Comparison of ENCODE assay signal across 8 cellular contexts in genomic region chr7:101085000-101085948, GRCh38. TPM values are rescaled to one million over a fixed set of nuclear protein-coding genes. Genes with fewer than 3 reads are reported as not detected.
DNase-seq lines count a peak whose midpoint lies in the region; ATAC-seq and TF ChIP-seq lines count a peak whose summit lies in the region.

TRIM56 (plus strand) TSS chr7:101085481; CDS start chr7:101087313, 1,832 bp downstream.

- no peaks in the 10 kb centered on the region for H3K9me3 Mint-ChIP-seq in activated CD4-positive, alpha-beta T cell treated with anti-CD3 and anti-CD28 coated beads, Interleukin-2, amount 10 ng/mL, durations not matched to agents 24 days and 14 days

- H3K27ac Mint-ChIP-seq in activated CD4-positive, alpha-beta T cell treated with anti-CD3 and anti-CD28 coated beads, Interleukin-2, amount 10 ng/mL, durations not matched to agents 24 days and 14 days: peak within 1 kb of the TSS; percentile 99

- peak within 1 kb of the TSS; percentile 49 to 86 for H3K4me3 ChIP-seq in left lung

- TF ChIP-seq CTCF in left lung (IDR thresholded peaks at IDR 0.05): no peak

- H3K4me1 ChIP-seq in left lung: peaks cover 9 to 52% of the 10 kb centered on the region in 2 donors

- intact Hi-C loops in activated CD4-positive, alpha-beta T cell treated with anti-CD3 and anti-CD28 coated beads, Interleukin-2, amount 10 ng/mL, durations not matched to agents 24 days and 14 days (cut with micrococcal nuclease): loop anchor here (1.0 kb wide), 1 partner anchor 53 kb away; no protein-coding TSS in a partner anchor
- intact Hi-C loops in left lung (cut with DNase I): loop anchor here in 1 of 2 donors (10.0 kb wide), 1 partner anchor 50 kb away; no protein-coding TSS in a partner anchor

- H3K36me3 ChIP-seq in left lung: peaks cover 0 to 33% of the 10 kb centered on the region in 2 donors

- DNase-seq in 8988T: peak; percentile 75
- peak; percentile 86 for DNase-seq in NCI-H226
- DNase-seq in activated CD4-positive, alpha-beta T cell treated with anti-CD3 and anti-CD28 coated beads, Interleukin-2, amount 10 ng/mL, durations not matched to agents 24 days and 14 days: peak; percentile 94
- DNase-seq in dedifferentiated amniotic fluid mesenchymal stem cell (ENCODE audit: extremely low spot score): peak; percentile 77
- peak; percentile 91 to 96 for DNase-seq in left lung
- peak; percentile 71 for DNase-seq in stimulated activated CD4-positive, alpha-beta T cell treated with anti-CD3 and anti-CD28 coated beads, Interleukin-4, amount 100 ng/mL, for 1 hour

- H3K4me1 Mint-ChIP-seq in activated CD4-positive, alpha-beta T cell treated with anti-CD3 and anti-CD28 coated beads, Interleukin-2, amount 10 ng/mL, durations not matched to agents 24 days and 14 days: peaks cover 26% of the 10 kb centered on the region

- ATAC-seq in GM18861 (IDR thresholded peaks at IDR 0.05; ENCODE audit: unreplicated experiment) (peak; percentile 86), HG03066 (IDR thresholded peaks at IDR 0.05; ENCODE audit: low read depth, unreplicated experiment) (peak; percentile 90), left lung (peak; percentile 96)

- no peaks in the 10 kb centered on the region for H3K27me3 ChIP-seq in left lung

- H3K27ac ChIP-seq in left lung: peak within 1 kb of the TSS; percentile 93 to 94

- H3K36me3 Mint-ChIP-seq in activated CD4-positive, alpha-beta T cell treated with anti-CD3 and anti-CD28 coated beads, Interleukin-2, amount 10 ng/mL, durations not matched to agents 24 days and 14 days (ENCODE audit: low read depth): peaks cover 24% of the 10 kb centered on the region

- H3K9me3 ChIP-seq in left lung: no peaks in the 10 kb centered on the region

- peak within 1 kb of the TSS; percentile 98 for H3K4me3 Mint-ChIP-seq in activated CD4-positive, alpha-beta T cell treated with anti-CD3 and anti-CD28 coated beads, Interleukin-2, amount 10 ng/mL, durations not matched to agents 24 days and 14 days

- peaks cover 3% of the 10 kb centered on the region for H3K27me3 Mint-ChIP-seq in activated CD4-positive, alpha-beta T cell treated with anti-CD3 and anti-CD28 coated beads, Interleukin-2, amount 10 ng/mL, durations not matched to agents 24 days and 14 days

RNA-seq across cellular contexts. Expression of gene TRIM56, which starts in this region (rescaled TPM):
- 41.1 and 44.5 TPM in 2 replicates for total RNA-seq in activated CD4-positive, alpha-beta T cell treated with anti-CD3 and anti-CD28 coated beads, Interleukin-2, amount 10 ng/mL, durations not matched to agents 24 days and 14 days
- total RNA-seq in left lung: 10 to 100 TPM; 42.8 to 55.6 TPM

Comparison
In these comparisons a context has a peak if more than half of its experiments do, and no peak if none do; other contexts are left out.
1. Peak in every context shown above with its lines: DNase-seq, ATAC-seq, H3K4me3 ChIP-seq and H3K27ac ChIP-seq.